ENCODE assay signal across 25 cellular contexts in genomic region chrX:39995457-39995856, GRCh38.
DNase-seq lines count a peak whose midpoint lies in the region; ATAC-seq, FAIRE-seq and TF ChIP-seq lines count a peak whose summit lies in the region.
"Had no signal": no experiment of that assay in that cellular context is flagged by ENCODE, and none has a peak within 500 bp of the region (broad histone marks: within the 10 kb centered on the region; RNA-seq: fewer than 3 reads in every experiment).

No MANE protein-coding gene starts in this region.

- no peaks in the 10 kb centered on the region for H4K20me1 ChIP-seq in astrocyte (ENCODE audit: insufficient read depth, low read length)
- H4K20me1 ChIP-seq in osteoblast (ENCODE audit: insufficient read depth, low read length) = no peaks in the 10 kb centered on the region
- H4K20me1 ChIP-seq: BLaER1 had no signal

- no peaks in the 10 kb centered on the region for H3K36me3 Mint-ChIP-seq in astrocyte (ENCODE audit: low read depth, unreplicated experiment)
- H3K36me3 Mint-ChIP-seq: CD14-positive monocyte; CD4-positive, alpha-beta memory T cell; CD4-positive, CD25-positive, alpha-beta regulatory T cell; CD8-positive, alpha-beta memory T cell had no signal

- TF ChIP-seq CTCF in astrocyte (IDR thresholded peaks at IDR 0.05; ENCODE audit: insufficient read depth, low read depth, low read length) (no peak), bronchial epithelial cell (IDR thresholded peaks at IDR 0.05; ENCODE audit: insufficient read depth, low read length, severe bottlenecking) (no peak), osteoblast (IDR thresholded peaks at IDR 0.05; ENCODE audit: extremely low read depth, low read depth, low read length) (no peak)

- no peak overlapping the region for H3K27ac Mint-ChIP-seq in astrocyte (ENCODE audit: unreplicated experiment)
- H3K27ac Mint-ChIP-seq: CD14-positive monocyte; CD4-positive, CD25-positive, alpha-beta regulatory T cell; CD8-positive, alpha-beta memory T cell had no signal

- no peak overlapping the region for H3K9ac ChIP-seq in astrocyte (ENCODE audit: low read length)
- H3K9ac ChIP-seq: BLaER1 had no signal

- ATAC-seq in GM19397 (IDR thresholded peaks at IDR 0.05; ENCODE audit: unreplicated experiment) = no peak

- no peaks in the 10 kb centered on the region for H3K4me1 ChIP-seq in astrocyte (ENCODE audit: insufficient read depth, low read length)
- no peaks in the 10 kb centered on the region for H3K4me1 ChIP-seq in osteoblast (ENCODE audit: insufficient read depth, low read length)
- H3K4me1 ChIP-seq: BE2C, BLaER1 had no signal

- H3K4me2 ChIP-seq in astrocyte (ENCODE audit: low read length) (no peak overlapping the region), osteoblast (ENCODE audit: insufficient read depth, low read length) (no peak overlapping the region)
- H3K4me2 ChIP-seq: BLaER1 had no signal

- no peaks in the 10 kb centered on the region for H3K36me3 ChIP-seq in astrocyte (ENCODE audit: insufficient read depth, low read length)
- H3K36me3 ChIP-seq in bronchial epithelial cell (ENCODE audit: control insufficient read depth, insufficient read depth, low read length) = no peaks in the 10 kb centered on the region
- no peaks in the 10 kb centered on the region for H3K36me3 ChIP-seq in osteoblast (ENCODE audit: insufficient read depth, low read length)
- H3K36me3 ChIP-seq: BE2C, BLaER1 had no signal

- H3K9me3 Mint-ChIP-seq in astrocyte (ENCODE audit: unreplicated experiment) = no peaks in the 10 kb centered on the region
- H3K9me3 Mint-ChIP-seq: CD4-positive, alpha-beta memory T cell; CD4-positive, CD25-positive, alpha-beta regulatory T cell; CD8-positive, alpha-beta memory T cell had no signal

- peaks cover 11% of the 10 kb centered on the region for H3K27me3 Mint-ChIP-seq in astrocyte (ENCODE audit: low read depth, unreplicated experiment)
- H3K27me3 Mint-ChIP-seq: CD4-positive, alpha-beta memory T cell had no signal

- H3K4me3 ChIP-seq in astrocyte (ENCODE audit: insufficient read depth, low read depth, low read length) (no peak overlapping the region), bronchial epithelial cell (ENCODE audit: low read depth, low read length) (no peak overlapping the region), osteoblast (ENCODE audit: insufficient read depth, low read length) (no peak overlapping the region)
- H3K4me3 ChIP-seq: BLaER1 had no signal

- H3K9me3 ChIP-seq in astrocyte (ENCODE audit: insufficient read depth, low read depth, low read length) (no peaks in the 10 kb centered on the region), osteoblast (ENCODE audit: low read depth, low read length) (no peaks in the 10 kb centered on the region)
- H3K9me3 ChIP-seq: BE2C, BLaER1 had no signal

- peaks cover 3% of the 10 kb centered on the region for H3K27me3 ChIP-seq in astrocyte (ENCODE audit: insufficient read depth, low read length)
- no peaks in the 10 kb centered on the region for H3K27me3 ChIP-seq in bronchial epithelial cell (ENCODE audit: control insufficient read depth, insufficient read depth, low read length)
- H3K27me3 ChIP-seq in osteoblast (ENCODE audit: insufficient read depth, low read length) = peaks cover 5% of the 10 kb centered on the region
- H3K27me3 ChIP-seq: BE2C, BLaER1 had no signal

- no peak overlapping the region for H3K27ac ChIP-seq in astrocyte (ENCODE audit: low read depth, low read length)
- H3K27ac ChIP-seq in osteoblast (ENCODE audit: low read depth, low read length) = no peak overlapping the region
- H3K27ac ChIP-seq: BLaER1 had no signal

- H2AFZ ChIP-seq in astrocyte (ENCODE audit: low read depth, low read length) = no peak overlapping the region
- H2AFZ ChIP-seq in osteoblast (ENCODE audit: low read length) = no peak overlapping the region

- H3K4me3 Mint-ChIP-seq in astrocyte (ENCODE audit: unreplicated experiment) = no peak overlapping the region
- H3K4me3 Mint-ChIP-seq: CD14-positive monocyte; CD4-positive, alpha-beta memory T cell; CD4-positive, CD25-positive, alpha-beta regulatory T cell; CD8-positive, alpha-beta memory T cell had no signal

- FAIRE-seq in astrocyte (lab: Jason Lieb, UNC) (peak; percentile 58), bronchial epithelial cell (lab: Jason Lieb, UNC) (no peak)
- FAIRE-seq: A204.1, G401.6, GM12891 had no signal

- H3K4me1 Mint-ChIP-seq in astrocyte (ENCODE audit: low read depth, unreplicated experiment) = peaks cover 1% of the 10 kb centered on the region
- H3K4me1 Mint-ChIP-seq: CD14-positive monocyte; CD4-positive, CD25-positive, alpha-beta regulatory T cell; CD8-positive, alpha-beta memory T cell had no signal

- DNase-seq in astrocyte (ENCODE audit: low read depth) = no peak
- peak; percentile 44 for DNase-seq in bronchial epithelial cell (ENCODE audit: low read depth)
- DNase-seq in osteoblast (ENCODE audit: insufficient read length, low spot score, missing footprints) = peak; percentile 23
- no peak for DNase-seq in EL
- no peak for DNase-seq in hepatic stellate cell (ENCODE audit: low spot score)
- DNase-seq: 8988T; ACHN; BE2C; C1 segment of cervical spinal cord; CD4-positive, alpha-beta memory T cell; CD4-positive, CD25-positive, alpha-beta regulatory T cell; CD8-positive, alpha-beta memory T cell; COR-L47; DMS 273 treated with DMSO at 0.1 percent for 48 hours; DMS153; DMS53; DMS79; DND-41; GF-D8 had no signal

- H3K79me2 ChIP-seq in astrocyte (ENCODE audit: insufficient read depth, low read length) = no peaks in the 10 kb centered on the region
- H3K79me2 ChIP-seq in osteoblast (ENCODE audit: insufficient read depth, low read length) = no peaks in the 10 kb centered on the region

Comparison
In these comparisons a context has a peak if more than half of its experiments do, and no peak if none do; other contexts are left out.
1. DNase-seq: peak in bronchial epithelial cell (single experiment) and osteoblast (single experiment); none in astrocyte (single experiment), EL (single experiment) and hepatic stellate cell (single experiment).